In genomic region chr17:50534222-50534978, GRCh38 we compare ENCODE assay signal across 6 cellular contexts. TPM values are rescaled to one million over a fixed set of nuclear protein-coding genes. Genes with fewer than 3 reads are reported as not detected.
A peak's percentile ranks its signal among the peaks of the same experiment; 100 is the strongest.
DNase-seq lines count a peak whose midpoint lies in the region; ATAC-seq, FAIRE-seq and TF ChIP-seq lines count a peak whose summit lies in the region.

No MANE protein-coding gene starts in this region.

- H3K27me3 ChIP-seq in lower lobe of right lung (ENCODE audit: low read depth): peaks cover 40% of the 10 kb centered on the region

- H3K4me3 Mint-ChIP-seq in activated T-cell treated with anti-CD3 and anti-CD28 coated beads, Interleukin-2, amount 50 U/mL, for 4 hours: no peak overlapping the region

- H3K27ac ChIP-seq in lower lobe of right lung: no peak overlapping the region

- no peak overlapping the region for H3K4me3 ChIP-seq in lower lobe of right lung

- H3K36me3 ChIP-seq in lower lobe of right lung: no peaks in the 10 kb centered on the region

- peaks cover 60% of the 10 kb centered on the region for H3K27me3 Mint-ChIP-seq in activated T-cell treated with anti-CD3 and anti-CD28 coated beads, Interleukin-2, amount 50 U/mL, for 4 hours (ENCODE audit: low read depth)

- intact Hi-C loops in lower lobe of right lung (cut with DNase I): no loop called here

- H3K36me3 Mint-ChIP-seq in activated T-cell treated with anti-CD3 and anti-CD28 coated beads, Interleukin-2, amount 50 U/mL, for 4 hours (ENCODE audit: insufficient read depth): no peaks in the 10 kb centered on the region

- FAIRE-seq in GM19239 (lab: Jason Lieb, UNC): no peak

- peak; percentile 65 to 78 for ATAC-seq in activated T-cell treated with anti-CD3 and anti-CD28 coated beads, Interleukin-2, amount 50 U/mL, for 4 hours
- ATAC-seq in lower lobe of right lung (peak; percentile 76 to 82), GM18511 (IDR thresholded peaks at IDR 0.05; ENCODE audit: unreplicated experiment) (no peak)

- peak; percentile 34 for TF ChIP-seq CTCF in lower lobe of right lung (IDR thresholded peaks at IDR 0.05)

- no peaks in the 10 kb centered on the region for H3K9me3 Mint-ChIP-seq in activated T-cell treated with anti-CD3 and anti-CD28 coated beads, Interleukin-2, amount 50 U/mL, for 4 hours

- no peaks in the 10 kb centered on the region for H3K9me3 ChIP-seq in lower lobe of right lung

- H3K4me1 ChIP-seq in lower lobe of right lung: peaks cover 29% of the 10 kb centered on the region

- DNase-seq in DMS53 treated with DMSO at 0.1 percent for 48 hours (lab: John Stamatoyannopoulos, UW; ENCODE audit: unreplicated experiment) (peak; percentile 32), lower lobe of right lung (peak; percentile 56), NCI-H2081 treated with DMSO at 0.1 percent for 48 hours (lab: John Stamatoyannopoulos, UW) (no peak), GM19239 (ENCODE audit: insufficient read length, low spot score) (no peak)
- no peak for DNase-seq in activated T-cell treated with anti-CD3 and anti-CD28 coated beads, Interleukin-2, amount 50 U/mL, for 4 hours

- peaks cover 14% of the 10 kb centered on the region for H3K4me1 Mint-ChIP-seq in activated T-cell treated with anti-CD3 and anti-CD28 coated beads, Interleukin-2, amount 50 U/mL, for 4 hours (ENCODE audit: low read depth)

RNA-seq across cellular contexts. Expression of gene EPN3, which starts 1.9 kb away (rescaled TPM):
- under 1 TPM in 1 of 3 donors, not detected in 2; 0.30 TPM for total RNA-seq in activated T-cell treated with anti-CD3 and anti-CD28 coated beads, Interleukin-2, amount 50 U/mL, for 4 hours
- total RNA-seq in lower lobe of right lung: 1.5 TPM

RNA-seq across cellular contexts. Expression of gene SPATA20, which starts 12.6 kb away (rescaled TPM):
- total RNA-seq in activated T-cell treated with anti-CD3 and anti-CD28 coated beads, Interleukin-2, amount 50 U/mL, for 4 hours: 10 to 100 TPM in 2 of 3 donors, 1 to 10 TPM in 1; 6.5 to 16.9 (median 13.5) TPM
- total RNA-seq in lower lobe of right lung: 29.7 TPM

RNA-seq across cellular contexts. Expression of gene CACNA1G, which starts 26.1 kb away (rescaled TPM):
- under 1 TPM in 1 of 3 donors, not detected in 2; 0.03 TPM for total RNA-seq in activated T-cell treated with anti-CD3 and anti-CD28 coated beads, Interleukin-2, amount 50 U/mL, for 4 hours
- total RNA-seq in lower lobe of right lung: 0.21 TPM

RNA-seq across cellular contexts. Expression of gene MYCBPAP, which starts 26.2 kb away (rescaled TPM):
- under 1 TPM; 0.26 to 0.49 (median 0.30) TPM for total RNA-seq in activated T-cell treated with anti-CD3 and anti-CD28 coated beads, Interleukin-2, amount 50 U/mL, for 4 hours
- 3.8 TPM for total RNA-seq in lower lobe of right lung

RNA-seq across cellular contexts. Expression of gene RSAD1, which starts 55.7 kb away (rescaled TPM):
- total RNA-seq in activated T-cell treated with anti-CD3 and anti-CD28 coated beads, Interleukin-2, amount 50 U/mL, for 4 hours: 10 to 100 TPM; 59.9 to 67.7 (median 67.4) TPM
- 29.2 TPM for total RNA-seq in lower lobe of right lung

Comparison
In these comparisons a context has a peak if more than half of its experiments do, and no peak if none do; other contexts are left out.
1. DNase-seq: peak in DMS53 treated with DMSO at 0.1 percent for 48 hours (single experiment) and lower lobe of right lung (single experiment); none in activated T-cell treated with anti-CD3 and anti-CD28 coated beads, Interleukin-2, amount 50 U/mL, for 4 hours (single experiment), NCI-H2081 treated with DMSO at 0.1 percent for 48 hours (single experiment) and GM19239 (single experiment).